9 cellular contexts compared by ENCODE assay signal in genomic region chr3:122977645-122978466, GRCh38. TPM values are rescaled to one million over a fixed set of nuclear protein-coding genes. Genes with fewer than 3 reads are reported as not detected.
DNase-seq lines count a peak whose midpoint lies in the region; ATAC-seq, FAIRE-seq and TF ChIP-seq lines count a peak whose summit lies in the region.
"Had no signal": no experiment of that assay in that cellular context is flagged by ENCODE, and none has a peak within 500 bp of the region (broad histone marks: within the 10 kb centered on the region; RNA-seq: fewer than 3 reads in every experiment).

No MANE protein-coding gene starts in this region.

- H3K9me3 Mint-ChIP-seq in CD8-positive, alpha-beta T cell: no peaks in the 10 kb centered on the region

- H3K36me3 Mint-ChIP-seq in CD8-positive, alpha-beta T cell: no peaks in the 10 kb centered on the region

- H3K4me3 ChIP-seq in A673 (ENCODE audit: low read depth, low read length, poor library complexity, severe bottlenecking) (no peak overlapping the region), IMR-90 (ENCODE audit: insufficient read depth, low read depth, low read length) (no peak overlapping the region), K562 (no peak overlapping the region), testis (no peak overlapping the region)
- H3K4me3 ChIP-seq in CD8-positive, alpha-beta T cell (ENCODE audit: low read depth, low read length): no peak overlapping the region

- H2AK5ac ChIP-seq in IMR-90 (ENCODE audit: low read depth, low read length): no peak overlapping the region

- no peaks in the 10 kb centered on the region for H4K20me1 ChIP-seq in IMR-90 (ENCODE audit: insufficient read depth, low read length)
- no peaks in the 10 kb centered on the region; the same call in 1 of the 2 replicates for H4K20me1 ChIP-seq in K562 (replicated peaks; ENCODE audit: control insufficient read depth, insufficient read depth, low read length)

- no peak overlapping the region for H2BK15ac ChIP-seq in IMR-90 (ENCODE audit: low read depth, low read length)

- H3K18ac ChIP-seq in IMR-90 (ENCODE audit: low read depth, low read length): no peak overlapping the region

- H3K27ac Mint-ChIP-seq in CD8-positive, alpha-beta T cell: no peak overlapping the region

- H3K27ac ChIP-seq in A673 (ENCODE audit: low read depth, low read length, poor library complexity, severe bottlenecking) (no peak overlapping the region), IMR-90 (ENCODE audit: insufficient read depth, low read length) (no peak overlapping the region), K562 (ENCODE audit: extremely low read depth, low read depth, low read length) (no peak overlapping the region), testis (no peak overlapping the region)
- no peak overlapping the region for H3K27ac ChIP-seq in CD8-positive, alpha-beta T cell (ENCODE audit: low read depth, low read length)

- no peak overlapping the region for H3K14ac ChIP-seq in IMR-90 (replicated peaks; ENCODE audit: low read depth, low read length)

- TF ChIP-seq RAD21 in IMR-90 (IDR thresholded peaks at IDR 0.05; ENCODE audit: low read length): no peak
- TF ChIP-seq RAD21 in K562 (CRISPR knock-in tag; conservative IDR thresholded peaks at IDR 0.05 in 1 of 2, IDR thresholded peaks at IDR 0.05 in 1 of 2): no peak

- POLR2A ChIA-PET in A673 (lab: Charles Lee; ENCODE audit: low non-redundant PET): no interaction called here
- POLR2A ChIA-PET in IMR-90 (lab: Charles Lee; ENCODE audit: unreplicated experiment): no interaction called here
- POLR2A ChIA-PET in K562 (lab: Yijun Ruan, JAX): interaction anchor here (0.6 to 0.9 kb wide), 3 partner anchors 12 to 132 kb away, joined by 3 to 4 read pairs (median 3); no protein-coding TSS in a partner anchor
- POLR2A ChIA-PET in CD8-positive, alpha-beta T cell (lab: Charles Lee): no interaction called here

- TF ChIP-seq CTCF in A673 (conservative IDR thresholded peaks at IDR 0.05; ENCODE audit: low read depth, low read length) (no peak), IMR-90 (conservative IDR thresholded peaks at IDR 0.05; ENCODE audit: low read depth, low read length) (no peak), K562 (IDR thresholded peaks at IDR 0.05 in 2 of 3, conservative IDR thresholded peaks at IDR 0.05 in 1 of 3; ENCODE audit: insufficient read depth in 2 of 3, low read depth in 1 of 3, low read length in 3 of 3) (no peak), testis (IDR thresholded peaks at IDR 0.05) (no peak)
- no peak for TF ChIP-seq CTCF in CD8-positive, alpha-beta T cell (IDR thresholded peaks at IDR 0.05)

- no peak overlapping the region for H3K23ac ChIP-seq in IMR-90 (ENCODE audit: low read depth, low read length)

- H3K79me2 ChIP-seq in K562 (ENCODE audit: control insufficient read depth, insufficient read depth, low read length): no peaks in the 10 kb centered on the region

- peak overlapping the region; percentile 26 to 38; a peak in 3 of 4 replicates for H4K8ac ChIP-seq in IMR-90 (ENCODE audit: low read depth in 2 of 2, low read length in 2 of 2)

- peak overlapping the region; percentile 6; the same call in 1 of the 2 replicates for H4K91ac ChIP-seq in IMR-90 (ENCODE audit: insufficient read depth, low read depth, low read length)

- peaks cover 13% of the 10 kb centered on the region for H3K4me1 Mint-ChIP-seq in CD8-positive, alpha-beta T cell (ENCODE audit: low read depth)

- peak overlapping the region; percentile 24 for H2BK5ac ChIP-seq in IMR-90 (ENCODE audit: low read depth, low read length, poor library complexity, severe bottlenecking)

- H3K9me3 ChIP-seq in A673 (ENCODE audit: low read depth, low read length, poor library complexity, severe bottlenecking) (no peaks in the 10 kb centered on the region), IMR-90 (ENCODE audit: control insufficient read depth, insufficient read depth, low read length) (no peaks in the 10 kb centered on the region), K562 (replicated peaks; ENCODE audit: control insufficient read depth, insufficient read depth, low read depth, low read length) (no peaks in the 10 kb centered on the region), testis (no peaks in the 10 kb centered on the region)
- H3K9me3 ChIP-seq in CD8-positive, alpha-beta T cell (ENCODE audit: low read length): no peaks in the 10 kb centered on the region

- CTCF ChIA-PET in A673 (lab: Charles Lee): no interaction called here
- CTCF ChIA-PET in IMR-90 (lab: Yijun Ruan, JAX): no interaction called here
- CTCF ChIA-PET in K562 (lab: Yijun Ruan, JAX; ENCODE audit: low intra/inter-chr PET ratio): no interaction called here
- CTCF ChIA-PET in CD8-positive, alpha-beta T cell (lab: Charles Lee): no interaction called here

- DNase-seq in A673 (ENCODE audit: low spot score) (peak; percentile 49), IMR-90 (peak; percentile 84), K562 (ENCODE audit: extremely low read depth in 1 of 4, low spot score in 3 of 4) (no peak), islet precursor cell (peak; percentile 96), testis (no peak)
- no peak for DNase-seq in stimulated activated CD4-positive, alpha-beta T cell treated with anti-CD3 and anti-CD28 coated beads, Interleukin-4, amount 100 ng/mL, for 4 hours
- no peak for DNase-seq in CD8-positive, alpha-beta T cell
- DNase-seq: T-helper 9 cell had no signal

- H3K9me1 ChIP-seq in IMR-90 (ENCODE audit: insufficient read depth, low read length): no peaks in the 10 kb centered on the region
- no peaks in the 10 kb centered on the region for H3K9me1 ChIP-seq in K562 (ENCODE audit: control insufficient read depth, insufficient read depth, low read length)

- H3K27me3 Mint-ChIP-seq in CD8-positive, alpha-beta T cell (ENCODE audit: low read depth): peaks cover 5% of the 10 kb centered on the region

- peak overlapping the region; percentile 79 for H2AFZ ChIP-seq in IMR-90 (replicated peaks; ENCODE audit: low read length, poor library complexity)
- no peak overlapping the region for H2AFZ ChIP-seq in K562 (ENCODE audit: low read depth, low read length)

- BruUV-seq in A673 (replicated peaks; lab: Mats Ljungman, UMichigan): no TSS peak
- BruUV-seq in IMR-90 (replicated peaks; lab: Mats Ljungman, UMichigan): no TSS peak
- BruUV-seq in K562 (replicated peaks; lab: Mats Ljungman, UMichigan): no TSS peak

- H3K4me1 ChIP-seq in A673 (ENCODE audit: insufficient read depth, low read length, poor library complexity, severe bottlenecking): peaks cover 19% of the 10 kb centered on the region
- peaks cover 20% of the 10 kb centered on the region for H3K4me1 ChIP-seq in IMR-90 (ENCODE audit: control insufficient read depth, insufficient read depth, low read length)
- peaks cover 5 to 13% of the 10 kb centered on the region in 2 experiments; a peak in 2 of 5 replicates for H3K4me1 ChIP-seq in K562 (replicated peaks in 1 of 2; ENCODE audit: control insufficient read depth in 2 of 2, insufficient read depth in 2 of 2, low read length in 2 of 2)
- H3K4me1 ChIP-seq in testis: no peaks in the 10 kb centered on the region
- H3K4me1 ChIP-seq in CD8-positive, alpha-beta T cell (ENCODE audit: insufficient read depth, low read length): peaks cover 8% of the 10 kb centered on the region

- H3K56ac ChIP-seq in IMR-90 (ENCODE audit: extremely low read depth, insufficient read depth, low read length): no peak overlapping the region

- no peaks in the 10 kb centered on the region for H3K36me3 ChIP-seq in A673 (ENCODE audit: insufficient read depth, low read length, poor library complexity, severe bottlenecking)
- H3K36me3 ChIP-seq in IMR-90 (ENCODE audit: control insufficient read depth, insufficient read depth, low read length): no peaks in the 10 kb centered on the region
- no peaks in the 10 kb centered on the region for H3K36me3 ChIP-seq in K562 (ENCODE audit: control insufficient read depth, insufficient read depth, low read length)
- H3K36me3 ChIP-seq in testis (ENCODE audit: low read depth, missing control alignments): no peaks in the 10 kb centered on the region
- no peaks in the 10 kb centered on the region for H3K36me3 ChIP-seq in CD8-positive, alpha-beta T cell (ENCODE audit: insufficient read depth, low read length)

- intact Hi-C loops in A673 (cut with micrococcal nuclease; ENCODE audit: unreplicated experiment): no loop called here
- intact Hi-C loops in IMR-90 (cut with micrococcal nuclease): no loop called here
- intact Hi-C loops in K562 (cut with micrococcal nuclease): no loop called here
- intact Hi-C loops in testis (cut with DNase I; ENCODE audit: low total_unique reads): no loop called here
- intact Hi-C loops in CD8-positive, alpha-beta T cell (cut with DNase I, micrococcal nuclease): no loop called here

- ATAC-seq in IMR-90 (ENCODE audit: low read depth): peak; percentile 75
- ATAC-seq in K562: no peak; the same call in 2 of the 3 replicates
- ATAC-seq in GM19467 (IDR thresholded peaks at IDR 0.05; ENCODE audit: unreplicated experiment): no peak
- no peak for ATAC-seq in CD8-positive, alpha-beta T cell

- in situ Hi-C loops in IMR-90 (cut with MboI; ENCODE audit: low sequenced_read_pairs) (no loop called here), K562 (cut with MboI) (no loop called here)

- no peak overlapping the region for H3K4me3 Mint-ChIP-seq in CD8-positive, alpha-beta T cell

- no peak overlapping the region for H2BK120ac ChIP-seq in IMR-90 (ENCODE audit: low read depth, low read length)

- peak overlapping the region; percentile 9 for H2AK9ac ChIP-seq in IMR-90 (replicated peaks; ENCODE audit: low read depth, low read length, poor library complexity)

- no peak overlapping the region for H3K4me2 ChIP-seq in IMR-90 (ENCODE audit: low read depth, low read length)
- no peak overlapping the region for H3K4me2 ChIP-seq in K562 (ENCODE audit: insufficient read depth, low read length)

- H3K4ac ChIP-seq in IMR-90 (ENCODE audit: low read depth, low read length): no peak overlapping the region

- H4K5ac ChIP-seq in IMR-90 (ENCODE audit: low read depth, low read length): peak overlapping the region; percentile 52; the same call in 1 of the 2 replicates

- no peak for TF ChIP-seq POLR2A in IMR-90 (IDR thresholded peaks at IDR 0.05; ENCODE audit: low read depth, low read length)
- TF ChIP-seq POLR2A in K562 (conservative IDR thresholded peaks at IDR 0.05): no peak
- TF ChIP-seq POLR2A in testis (IDR thresholded peaks at IDR 0.05): no peak

- dilution Hi-C loops in IMR-90 (cut with HindIII; ENCODE audit: low sequenced_read_pairs, unreplicated experiment): no loop called here

- 6% methylated on average over 7 of the region's 14 CpGs; no CpG with 5 or more reads in 1 of the 2 experiments for WGBS in IMR-90 (ENCODE audit: extremely low coverage in 2 of 2, insufficient read length in 1 of 2), 2 experiments
- 4% methylated on average over 9 of the region's 14 CpGs for WGBS in K562 (ENCODE audit: insufficient coverage, low coverage, missing lambda C conversion rate)
- 78 to 94% methylated on average over 10 to 14 of the region's 14 CpGs for WGBS in testis, 2 donors

- H3K79me1 ChIP-seq in IMR-90 (ENCODE audit: low read depth in 1 of 2, low read length in 2 of 2): no peaks in the 10 kb centered on the region

- no peak for TF ChIP-seq EP300 in K562 (IDR thresholded peaks at IDR 0.05; ENCODE audit: low read length)

- H2BK20ac ChIP-seq in IMR-90 (ENCODE audit: low read depth, low read length): no peak overlapping the region

- H3K9ac ChIP-seq in IMR-90 (ENCODE audit: low read depth, low read length): no peak overlapping the region
- H3K9ac ChIP-seq in K562 (ENCODE audit: insufficient read depth in 1 of 2, low read depth in 2 of 2, low read length in 2 of 2): no peak overlapping the region

- no peak for FAIRE-seq in K562 (lab: Jason Lieb, UNC)

- peaks cover 40% of the 10 kb centered on the region for H3K27me3 ChIP-seq in A673 (replicated peaks; ENCODE audit: insufficient read depth, low read depth, low read length, poor library complexity)
- peaks cover 22% of the 10 kb centered on the region for H3K27me3 ChIP-seq in IMR-90 (ENCODE audit: control insufficient read depth, insufficient read depth, low read length)
- H3K27me3 ChIP-seq in K562 (ENCODE audit: control insufficient read depth in 2 of 2, insufficient read depth in 2 of 2, low read length in 2 of 2): peaks cover 5 to 66% of the 10 kb centered on the region in 2 experiments; a peak in 3 of 5 replicates
- H3K27me3 ChIP-seq in testis: no peaks in the 10 kb centered on the region
- no peaks in the 10 kb centered on the region for H3K27me3 ChIP-seq in CD8-positive, alpha-beta T cell (ENCODE audit: insufficient read depth, low read length)

RNA-seq across cellular contexts. Expression of gene SEMA5B, which starts 49.7 kb away (rescaled TPM):
- total RNA-seq in A673 (2021): 7.6 and 9.2 TPM in 2 replicates
- total RNA-seq in IMR-90 (2012; rRNA removed): not detected in 2 replicates
- not detected in 2 replicates for polyA plus RNA-seq in IMR-90 (2012; rRNA removed)
- polyA plus RNA-seq in IMR-90 (2012; cell fraction: cytosol; rRNA removed): not detected in 2 replicates
- polyA plus RNA-seq in IMR-90 (2012; cell fraction: nucleus; rRNA removed; ENCODE audit: low replicate concordance): not detected in 2 replicates
- total RNA-seq in K562 (2011; cell fraction: chromatin; rRNA removed; ENCODE audit: low replicate concordance): not detected in 2 replicates
- total RNA-seq in K562 (2011; cell fraction: nucleolus; rRNA removed): not detected in 2 replicates
- not detected in 2 replicates for total RNA-seq in K562 (2011; cell fraction: nucleoplasm; rRNA removed)
- total RNA-seq in K562 (2014; rRNA removed): not detected in 2 replicates
- total RNA-seq in K562 (2014; rRNA removed; fragmentation: Illumina TruSeq; extraction: Trizol): not detected in 2 replicates
- total RNA-seq in K562 (2015; rRNA removed; fragmentation: Illumina TruSeq; extraction: Trizol): not detected in 2 replicates
- total RNA-seq in K562 (2021): not detected in 2 replicates
- polyA plus RNA-seq in K562 (2011; rRNA removed): not detected in 2 replicates
- polyA plus RNA-seq in K562 (2011; cell fraction: cytosol; rRNA removed): not detected in 2 replicates
- polyA plus RNA-seq in K562 (2011; cell fraction: nucleus; rRNA removed): not detected in 2 replicates
- polyA plus RNA-seq in K562 (2012): 0.03 TPM in 1 of 2 replicates, not detected in the other
- not detected in 2 replicates for polyA plus RNA-seq in K562 (2014; fragmentation: Illumina TruSeq; extraction: Trizol)
- not detected for polyA plus RNA-seq in K562 (2014; fragmentation: Nextera tagmentation; extraction: Ambion mirVana)
- polyA plus RNA-seq in K562 (2014; rRNA removed): not detected in 2 replicates
- not detected in 2 replicates for polyA minus RNA-seq in K562 (2011; rRNA and poly(A)+ RNA removed)
- not detected in 2 replicates for polyA minus RNA-seq in K562 (2011; cell fraction: cytosol; rRNA and poly(A)+ RNA removed)
- polyA minus RNA-seq in K562 (2011; cell fraction: nucleus; rRNA and poly(A)+ RNA removed): not detected in 2 replicates
- total RNA-seq in testis: 1 to 10 TPM in 1 of 2 donors, under 1 TPM in 1; 0.68 to 1.3 TPM
- polyA plus RNA-seq in testis (ENCODE audit: insufficient read depth, low read depth, low replicate concordance): 2.0 TPM
- not detected for total RNA-seq in CD8-positive, alpha-beta T cell

Comparison
In these comparisons a context has a peak if more than half of its experiments do, and no peak if none do; other contexts are left out.
1. DNase-seq: peak in A673 (single experiment), IMR-90 (single experiment) and islet precursor cell (single experiment); none in K562 (0 of 4), testis (single experiment), stimulated activated CD4-positive, alpha-beta T cell treated with anti-CD3 and anti-CD28 coated beads, Interleukin-4, amount 100 ng/mL, for 4 hours (0 of 2) and CD8-positive, alpha-beta T cell (0 of 7).